ENCODE assay signal across 20 cellular contexts in the genomic region with DNA sequence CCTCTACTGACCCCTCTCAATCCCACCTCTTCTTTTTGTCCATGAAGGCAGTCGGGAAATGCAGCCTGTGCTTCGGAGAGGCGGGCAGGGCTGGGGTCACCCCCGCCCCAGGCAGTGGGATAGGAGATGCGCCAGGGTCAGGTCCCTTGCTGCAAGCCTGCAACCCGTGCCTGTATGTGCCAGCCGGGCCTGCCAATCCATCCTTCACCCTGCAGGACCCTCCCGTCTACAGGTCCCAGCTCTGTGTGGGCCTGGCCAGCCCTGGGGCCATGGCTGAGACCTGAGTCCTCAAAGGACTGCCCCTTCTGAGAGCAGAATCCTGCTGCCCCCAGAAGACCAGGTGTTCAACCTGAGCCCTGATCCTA. TPM values are rescaled to one million over a fixed set of nuclear protein-coding genes. Genes with fewer than 3 reads are reported as not detected.
DNase-seq lines count a peak whose midpoint lies in the region; TF ChIP-seq lines count a peak whose summit lies in the region.
"Had no signal": no experiment of that assay in that cellular context is flagged by ENCODE, and none has a peak within 500 bp of the region (broad histone marks: within the 10 kb centered on the region; RNA-seq: fewer than 3 reads in every experiment).

No MANE protein-coding gene starts in this region.

- no peak overlapping the region for H3K4me3 Mint-ChIP-seq in activated T-cell treated with anti-CD3 and anti-CD28 coated beads, Interleukin-2, amount 50 U/mL, for 24 hours

- no peaks in the 10 kb centered on the region for H3K27me3 Mint-ChIP-seq in activated T-cell treated with anti-CD3 and anti-CD28 coated beads, Interleukin-2, amount 50 U/mL, for 24 hours

- H3K9me3 ChIP-seq in hepatocyte (ENCODE audit: low read depth) = no peaks in the 10 kb centered on the region
- H3K9me3 ChIP-seq in prostate gland = no peaks in the 10 kb centered on the region
- H3K9me3 ChIP-seq: HAP-1, SJCRH30 had no signal

- TF ChIP-seq POLR2A in prostate gland (IDR thresholded peaks at IDR 0.05) = no peak

- H3K9me3 Mint-ChIP-seq in activated T-cell treated with anti-CD3 and anti-CD28 coated beads, Interleukin-2, amount 50 U/mL, for 24 hours = no peaks in the 10 kb centered on the region

- 96% methylated on average over 8 of the region's 8 CpGs for WGBS in hepatocyte (ENCODE audit: low lambda C conversion rate, missing lambda C conversion rate)
- 93% methylated on average over 8 of the region's 8 CpGs for WGBS in prostate gland

- peak; percentile 10 for DNase-seq in AG20443 (ENCODE audit: low spot score)
- peak; percentile 42 for DNase-seq in H7
- peak; percentile 1 for DNase-seq in hepatocyte (ENCODE audit: low spot score)
- peak; percentile 2 for DNase-seq in prostate gland (ENCODE audit: low spot score)
- no peak for DNase-seq in NOMO-1 treated with dmso at 0.1 percent for 144 hours (lab: John Stamatoyannopoulos, UW; ENCODE audit: unreplicated experiment)
- DNase-seq in NCI-H1694 treated with DMSO at 0.1 percent for 48 hours (lab: John Stamatoyannopoulos, UW) = no peak
- no peak for DNase-seq in activated T-cell treated with anti-CD3 and anti-CD28 coated beads, Interleukin-2, amount 50 U/mL, for 24 hours
- no peak for DNase-seq in NCI-H2196 treated with DMSO at 0.1 percent for 48 hours (lab: John Stamatoyannopoulos, UW; ENCODE audit: unreplicated experiment)
- DNase-seq: AML-193, COR-L47, EL, MV-4-11, NCI-H1417, NCI-H1930, NCI-H446, NCI-H69, RPMI8226, SJCRH30 had no signal

- no peaks in the 10 kb centered on the region for H4K20me1 ChIP-seq in hepatocyte (ENCODE audit: insufficient read depth, poor library complexity, severe bottlenecking)

- H2AFZ ChIP-seq in hepatocyte = no peak overlapping the region

- no peak overlapping the region for H3K27ac Mint-ChIP-seq in activated T-cell treated with anti-CD3 and anti-CD28 coated beads, Interleukin-2, amount 50 U/mL, for 24 hours

- H3K4me1 Mint-ChIP-seq in activated T-cell treated with anti-CD3 and anti-CD28 coated beads, Interleukin-2, amount 50 U/mL, for 24 hours (ENCODE audit: low read depth) = no peaks in the 10 kb centered on the region

- intact Hi-C loops in prostate gland (cut with DNase I) = no loop called here

- H3K4me1 ChIP-seq in hepatocyte (ENCODE audit: insufficient read depth) (no peaks in the 10 kb centered on the region), prostate gland (replicated peaks) (peaks cover 18% of the 10 kb centered on the region)
- H3K4me1 ChIP-seq: HAP-1, SJCRH30 had no signal

- no peak overlapping the region for H3K4me2 ChIP-seq in hepatocyte

- H3K4me3 ChIP-seq in H7 (ENCODE audit: insufficient read depth, low read depth, low read length) = no peak overlapping the region
- no peak overlapping the region for H3K4me3 ChIP-seq in hepatocyte
- H3K4me3 ChIP-seq in prostate gland = no peak overlapping the region
- H3K4me3 ChIP-seq: HAP-1, K562, SJCRH30 had no signal

- TF ChIP-seq CTCF in hepatocyte (IDR thresholded peaks at IDR 0.05; ENCODE audit: poor library complexity) (no peak), prostate gland (IDR thresholded peaks at IDR 0.05) (no peak)

- H3K36me3 ChIP-seq in H7 (replicated peaks; ENCODE audit: control insufficient read depth, insufficient read depth, low read length) = no peaks in the 10 kb centered on the region
- H3K36me3 ChIP-seq in hepatocyte (replicated peaks; ENCODE audit: insufficient read depth, low read depth) = no peaks in the 10 kb centered on the region
- H3K36me3 ChIP-seq in prostate gland = no peaks in the 10 kb centered on the region
- H3K36me3 ChIP-seq: HAP-1, SJCRH30 had no signal

- no peaks in the 10 kb centered on the region for H3K36me3 Mint-ChIP-seq in activated T-cell treated with anti-CD3 and anti-CD28 coated beads, Interleukin-2, amount 50 U/mL, for 24 hours (ENCODE audit: low read depth)

- no peaks in the 10 kb centered on the region for H3K9me2 ChIP-seq in hepatocyte (replicated peaks; ENCODE audit: insufficient read depth)

- no peak overlapping the region for H3K27ac ChIP-seq in hepatocyte
- H3K27ac ChIP-seq in prostate gland = no peak overlapping the region
- H3K27ac ChIP-seq: SJCRH30 had no signal

- H3K27me3 ChIP-seq in H7 (ENCODE audit: control insufficient read depth, insufficient read depth, low read length) (peaks cover 3% of the 10 kb centered on the region; the same call in 1 of the 2 replicates), hepatocyte (no peaks in the 10 kb centered on the region), prostate gland (replicated peaks; ENCODE audit: insufficient read depth) (no peaks in the 10 kb centered on the region)

- H3K79me2 ChIP-seq in hepatocyte = no peaks in the 10 kb centered on the region

RNA-seq across cellular contexts. Expression of a gene that starts 10.9 kb away (rescaled TPM):
- 0.44 and 0.55 TPM in 2 replicates for total RNA-seq in H7 (2014; rRNA removed; shearing (Covaris generic))
- 3.3 and 5.6 TPM in 2 replicates for total RNA-seq in hepatocyte
- 5.8 and 7.9 TPM in 2 replicates for polyA plus RNA-seq in hepatocyte
- 1 to 10 TPM; 3.9 to 7.9 TPM for total RNA-seq in prostate gland
- total RNA-seq: SJCRH30 had no signal

RNA-seq across cellular contexts. Expression of a gene that starts 42.3 kb away (rescaled TPM):
- total RNA-seq in H7 (2014; rRNA removed; shearing (Covaris generic)) = not detected in 2 replicates
- 0.17 TPM in 1 of 2 replicates, not detected in the other for total RNA-seq in hepatocyte
- 0.43 and 0.68 TPM in 2 replicates for polyA plus RNA-seq in hepatocyte
- under 1 TPM in 1 of 2 donors, not detected in 1; 0.85 TPM for total RNA-seq in prostate gland
- total RNA-seq: SJCRH30 had no signal

RNA-seq across cellular contexts. Expression of a gene that starts 42.4 kb away (rescaled TPM):
- not detected in 2 replicates for total RNA-seq in H7 (2014; rRNA removed; shearing (Covaris generic))
- 1.5 and 5.0 TPM in 2 replicates for total RNA-seq in hepatocyte
- polyA plus RNA-seq in hepatocyte = 4.8 and 7.0 TPM in 2 replicates
- total RNA-seq in prostate gland = not detected

Comparison
In these comparisons a context has a peak if more than half of its experiments do, and no peak if none do; other contexts are left out.
1. DNase-seq: peak in AG20443 (single experiment), H7 (single experiment), hepatocyte (single experiment) and prostate gland (single experiment); none in NOMO-1 treated with dmso at 0.1 percent for 144 hours (single experiment), NCI-H1694 treated with DMSO at 0.1 percent for 48 hours (single experiment), activated T-cell treated with anti-CD3 and anti-CD28 coated beads, Interleukin-2, amount 50 U/mL, for 24 hours (single experiment) and NCI-H2196 treated with DMSO at 0.1 percent for 48 hours (single experiment).